Comparison of ENCODE assay signal across 11 cellular contexts in genomic region chr14:20680363-20680762, GRCh38. TPM values are rescaled to one million over a fixed set of nuclear protein-coding genes. Genes with fewer than 3 reads are reported as not detected.
DNase-seq lines count a peak whose midpoint lies in the region; ATAC-seq and TF ChIP-seq lines count a peak whose summit lies in the region.
"Had no signal": no experiment of that assay in that cellular context is flagged by ENCODE, and none has a peak within 500 bp of the region (broad histone marks: within the 10 kb centered on the region; RNA-seq: fewer than 3 reads in every experiment).

No MANE protein-coding gene starts in this region.

- H3K9me3 ChIP-seq in left ventricle myocardium inferior (replicated peaks), result no peaks in the 10 kb centered on the region
- no peaks in the 10 kb centered on the region for H3K9me3 ChIP-seq in Peyer's patch
- no peaks in the 10 kb centered on the region for H3K9me3 ChIP-seq in iPS-20b (ENCODE audit: insufficient read depth, low read depth, low read length)
- no peaks in the 10 kb centered on the region for H3K9me3 ChIP-seq in upper lobe of right lung

- H3K27ac ChIP-seq in left ventricle myocardium inferior (replicated peaks), result peak overlapping the region; percentile 100
- peak overlapping the region; percentile 95 to 99 (median 98) for H3K27ac ChIP-seq in Peyer's patch
- H3K27ac ChIP-seq in iPS-20b (ENCODE audit: low read length), result no peak overlapping the region
- peak overlapping the region; percentile 100 for H3K27ac ChIP-seq in upper lobe of right lung

- ATAC-seq in Right ventricle myocardium superior (ENCODE audit: poor library complexity) (no peak), upper lobe of right lung (no peak)

- H3K27me3 ChIP-seq in left ventricle myocardium inferior (ENCODE audit: low read depth), result peaks cover 7% of the 10 kb centered on the region
- H3K27me3 ChIP-seq in Peyer's patch, result no peaks in the 10 kb centered on the region
- H3K27me3 ChIP-seq in iPS-20b (ENCODE audit: insufficient read depth, low read length), result peaks cover 8% of the 10 kb centered on the region; the same call in 1 of the 2 replicates
- H3K27me3 ChIP-seq in upper lobe of right lung, result no peaks in the 10 kb centered on the region

- H3K36me3 ChIP-seq in left ventricle myocardium inferior (no peaks in the 10 kb centered on the region), Peyer's patch (no peaks in the 10 kb centered on the region), iPS-20b (ENCODE audit: insufficient read depth, low read depth, low read length) (no peaks in the 10 kb centered on the region), upper lobe of right lung (no peaks in the 10 kb centered on the region)

- no peak for TF ChIP-seq POLR2A in Peyer's patch (IDR thresholded peaks at IDR 0.05)

- peaks cover 46% of the 10 kb centered on the region for H3K4me1 ChIP-seq in left ventricle myocardium inferior
- peaks cover 0 to 18% (median 8%) of the 10 kb centered on the region in 4 donors for H3K4me1 ChIP-seq in Peyer's patch
- H3K4me1 ChIP-seq in iPS-20b (ENCODE audit: insufficient read depth, low read length), result peaks cover 11% of the 10 kb centered on the region; the same call in 1 of the 2 replicates
- peaks cover 19% of the 10 kb centered on the region for H3K4me1 ChIP-seq in upper lobe of right lung

- TF ChIP-seq CTCF in left ventricle myocardium inferior (IDR thresholded peaks at IDR 0.05; ENCODE audit: borderline replicate concordance) (no peak), Peyer's patch (IDR thresholded peaks at IDR 0.05) (no peak), upper lobe of right lung (IDR thresholded peaks at IDR 0.05) (no peak)

- H3K4me3 ChIP-seq in left ventricle myocardium inferior (peak overlapping the region; percentile 87), Peyer's patch (peak overlapping the region in 2 of 4 donors; percentile 59 to 77), iPS-20b (ENCODE audit: low read length) (peak overlapping the region; percentile 79), upper lobe of right lung (peak overlapping the region; percentile 73)

- intact Hi-C loops in left ventricle myocardium inferior (cut with micrococcal nuclease), result loop anchor here (5.0 kb wide), 2 partner anchors 68 to 348 kb away; partner anchors contain the start of gene CCNB1IP1
- intact Hi-C loops in Right ventricle myocardium superior (cut with DNase I), result loop anchor here (10.0 kb wide), 1 partner anchor 364 kb away; the partner anchor contains the start of gene RNASE7
- intact Hi-C loops in upper lobe of right lung (cut with DNase I), result loop anchor here (10.0 kb wide), 1 partner anchor 66 kb away; no protein-coding TSS in a partner anchor

- no peak overlapping the region; the same call in 1 of the 2 replicates for H3K9ac ChIP-seq in iPS-20b (ENCODE audit: low read depth, low read length)

- DNase-seq in left ventricle myocardium inferior (no peak), Right ventricle myocardium superior (no peak), Peyer's patch (no peak), upper lobe of right lung (no peak), epidermal melanocyte (ENCODE audit: insufficient read length, low spot score) (no peak), putamen (ENCODE audit: low spot score) (no peak), GM19240 (ENCODE audit: insufficient read length, low spot score) (no peak)
- DNase-seq: NCI-H1417 treated with DMSO at 0.1 percent for 48 hours had no signal

RNA-seq across cellular contexts. Expression of gene RNASE4, which starts 4.0 kb away (rescaled TPM):
- total RNA-seq in left ventricle myocardium inferior (9.0 TPM), Right ventricle myocardium superior (9.4 TPM), Peyer's patch (10 to 100 TPM in 3 of 4 donors, 1 to 10 TPM in 1; 5.8 to 51.7 (median 33.6) TPM), upper lobe of right lung (42.5 TPM)

RNA-seq across cellular contexts. Expression of gene ANG, which starts 8.2 kb away (rescaled TPM):
- total RNA-seq in left ventricle myocardium inferior, result 3.7 TPM
- 5.3 TPM for total RNA-seq in Right ventricle myocardium superior
- 10 to 100 TPM; 19.6 to 22.3 (median 20.0) TPM for total RNA-seq in Peyer's patch
- total RNA-seq in upper lobe of right lung, result 28.1 TPM

RNA-seq across cellular contexts. Expression of gene OR6S1, which starts 38.9 kb away (rescaled TPM):
- total RNA-seq in left ventricle myocardium inferior, result not detected
- total RNA-seq in Right ventricle myocardium superior, result not detected
- total RNA-seq in Peyer's patch, result not detected
- not detected for total RNA-seq in upper lobe of right lung
- total RNA-seq: left lobe of liver, pulmonary artery endothelial cell had no signal
